Comparison of ENCODE assay signal across 1 cellular context in the genomic region with DNA sequence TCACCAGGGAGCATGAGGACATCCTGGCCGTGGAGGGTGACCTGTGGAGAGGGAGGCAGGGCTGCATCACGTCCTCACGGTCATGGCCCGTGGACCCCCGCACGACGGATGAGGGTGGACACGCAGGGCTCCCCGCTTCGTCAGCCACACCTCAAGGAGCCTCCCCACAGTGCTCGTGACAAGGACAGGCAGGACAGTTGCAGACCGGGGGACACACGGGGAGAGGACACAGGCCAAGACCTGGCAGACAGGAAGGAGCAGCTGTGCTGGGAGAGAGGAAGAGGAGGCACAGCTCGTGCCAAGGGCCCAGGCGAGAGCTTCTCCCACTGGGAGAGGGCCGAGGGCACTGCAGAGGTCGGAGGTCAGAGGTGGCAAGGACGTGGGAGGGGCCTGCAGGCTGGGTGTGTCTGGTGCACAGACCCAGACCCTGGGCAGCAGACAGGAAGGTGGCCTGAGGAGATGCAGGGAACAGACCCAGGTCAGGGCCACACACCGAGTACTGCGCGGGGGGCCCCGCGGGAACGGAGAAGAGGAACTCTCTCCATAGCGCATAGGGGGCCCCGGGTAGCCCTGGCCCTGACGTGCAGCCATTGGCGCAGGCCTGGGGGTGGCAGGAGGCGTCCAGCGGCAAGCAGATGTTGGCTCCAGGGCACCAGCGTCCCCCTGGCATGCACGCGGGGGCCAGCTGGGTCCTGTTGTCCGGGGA.
TF ChIP-seq lines count a peak whose summit lies in the region.
"Not testable (repeated sequence)": the region's sequence is repeated elsewhere in the genome, so short reads cannot be mapped to it uniquely, and the experiment has no call there.

No MANE protein-coding gene starts in this region.

TF ChIP-seq in K562, 482 proteins besides CTCF, POLR2A, EP300 and RAD21:
- TF ChIP-seq NR2C1 (IDR thresholded peaks at IDR 0.05); NR2C2 (CRISPR knock-in tag; IDR thresholded peaks at IDR 0.05): not testable (repeated sequence)
- peak; percentile 60; the same call in 1 of the 2 replicates for TF ChIP-seq NR2C1 (tag; IDR thresholded peaks at IDR 0.05)
- 0 out of 2 replicates have a peak, but pooled peaks have one; percentile 14 for TF ChIP-seq NR2C2 (tag; IDR thresholded peaks at IDR 0.05)
